8 cellular contexts compared by ENCODE assay signal in the genomic region with DNA sequence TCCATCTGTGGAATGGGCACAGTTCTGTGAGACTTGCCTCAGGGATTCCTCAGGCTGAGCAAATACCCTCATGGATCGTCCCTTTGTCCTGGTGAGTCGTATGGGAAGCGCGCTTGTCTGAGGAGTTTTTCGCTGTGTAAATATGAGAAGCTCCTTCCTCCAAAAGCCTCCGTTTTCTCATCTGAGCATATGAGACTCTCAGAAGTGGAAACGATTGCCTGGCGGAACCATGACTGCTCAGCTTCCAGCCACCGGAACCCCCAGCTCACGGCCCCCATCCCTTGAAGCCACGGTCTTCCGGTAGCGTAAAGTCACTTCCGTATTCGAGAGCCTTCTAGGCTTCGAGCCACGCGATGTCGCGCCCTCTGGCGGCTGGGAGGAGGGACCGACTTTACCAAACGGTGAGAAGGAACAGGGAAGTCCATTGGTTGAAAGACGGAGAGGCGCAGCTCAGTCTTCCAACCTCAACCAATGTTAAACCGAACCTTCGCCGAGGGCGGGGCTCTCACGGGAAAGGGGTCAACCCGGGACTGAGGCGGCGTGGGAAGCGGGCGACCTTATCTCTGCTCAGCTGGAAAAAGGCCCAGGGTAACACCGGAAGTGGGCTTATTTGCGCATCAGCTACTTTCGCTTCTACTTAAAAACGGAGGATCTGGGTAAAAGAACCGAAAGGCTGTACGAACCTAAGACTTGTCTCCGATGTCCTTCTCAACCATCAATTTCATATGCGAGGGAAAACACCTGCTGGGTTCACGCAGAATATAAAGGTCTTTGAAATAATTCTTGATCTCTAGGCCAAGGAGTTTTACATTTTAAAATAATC. TPM values are rescaled to one million over a fixed set of nuclear protein-coding genes. Genes with fewer than 3 reads are reported as not detected.
DNase-seq lines count a peak whose midpoint lies in the region; ATAC-seq and TF ChIP-seq lines count a peak whose summit lies in the region.

No MANE protein-coding gene starts in this region.

- no peaks in the 10 kb centered on the region for H3K27me3 Mint-ChIP-seq in activated B cell treated with CpG ODN at 0.5 μM for 24 hours

- WGBS in spleen, 5 donors: 0 to 1% (median 0%) methylated on average over 30 to 44 of the region's 44 CpGs

- H3K4me1 Mint-ChIP-seq in activated B cell treated with CpG ODN at 0.5 μM for 24 hours: peaks cover 25% of the 10 kb centered on the region

- peak; percentile 97 for ATAC-seq in GM18909 (IDR thresholded peaks at IDR 0.05; ENCODE audit: poor library complexity, unreplicated experiment)
- ATAC-seq in HG03175 (IDR thresholded peaks at IDR 0.05; ENCODE audit: unreplicated experiment): peak; percentile 94
- ATAC-seq in activated B cell treated with CpG ODN at 0.5 μM for 24 hours (ENCODE audit: low read depth): peak; percentile 98

- DNase-seq in AG09319 (ENCODE audit: extremely low read depth, low read depth) (peak; percentile 98), NCI-H2227 treated with DMSO at 0.1 percent for 48 hours (lab: John Stamatoyannopoulos, UW) (peak; percentile 99), activated B cell treated with CpG ODN at 0.5 μM for 24 hours (peak; percentile 93), inferior parietal cortex (ENCODE audit: extremely low spot score) (peak; percentile 99), spleen (peak; percentile 100)
- peak; percentile 99 for DNase-seq in central memory CD4-positive, alpha-beta T cell

- TF ChIP-seq POLR2A in spleen (IDR thresholded peaks at IDR 0.05): peak in 1 of 3 donors; percentile 48

- peak overlapping the region; percentile 42 to 85 (median 57) for H3K4me3 ChIP-seq in spleen

- H3K9me3 Mint-ChIP-seq in activated B cell treated with CpG ODN at 0.5 μM for 24 hours: peaks cover 4% of the 10 kb centered on the region

- H3K4me1 ChIP-seq in spleen: peaks cover 9 to 61% (median 27%) of the 10 kb centered on the region in 6 donors

- H3K27ac ChIP-seq in spleen: peak overlapping the region; percentile 86 to 93 (median 91)

- TF ChIP-seq CTCF in AG09319 (IDR thresholded peaks at IDR 0.05; ENCODE audit: low read depth, low read length): peak; percentile 97
- no peak for TF ChIP-seq CTCF in activated B cell treated with CpG ODN at 0.5 μM for 24 hours (IDR thresholded peaks at IDR 0.05)
- peak; percentile 94 to 99 (median 98) for TF ChIP-seq CTCF in spleen (IDR thresholded peaks at IDR 0.05 in 8 of 11, conservative IDR thresholded peaks at IDR 0.05 in 3 of 11)

- no peaks in the 10 kb centered on the region for H3K9me3 ChIP-seq in spleen

- intact Hi-C loops in activated B cell treated with CpG ODN at 0.5 μM for 24 hours (cut with micrococcal nuclease) (loop anchor here (1.0 kb wide), 9 partner anchors 46 to 477 kb away; a partner anchor contains a TSS), spleen (cut with DNase I; ENCODE audit: low total_unique reads) (no loop called here)

- peaks cover 13% of the 10 kb centered on the region for H3K36me3 Mint-ChIP-seq in activated B cell treated with CpG ODN at 0.5 μM for 24 hours (ENCODE audit: low read depth)

- H3K27me3 ChIP-seq in spleen (replicated peaks in 1 of 7): no peaks in the 10 kb centered on the region

- peak overlapping the region; percentile 93 for H3K4me3 Mint-ChIP-seq in activated B cell treated with CpG ODN at 0.5 μM for 24 hours

- CTCF ChIA-PET in activated B cell treated with CpG ODN at 0.5 μM for 24 hours (lab: Charles Lee): interaction anchor here (0.8 to 1.6 kb wide), 9 partner anchors 9 to 171 kb away, joined by 3 to 9 read pairs (median 4); a partner anchor contains a TSS

- H3K27ac Mint-ChIP-seq in activated B cell treated with CpG ODN at 0.5 μM for 24 hours: peak overlapping the region; percentile 92

- no peaks in the 10 kb centered on the region for H3K36me3 ChIP-seq in spleen

- POLR2A ChIA-PET in activated B cell treated with CpG ODN at 0.5 μM for 24 hours (lab: Charles Lee): interaction anchor here (0.6 to 3.4 kb wide), 24 partner anchors 9 to 1113 kb away, joined by 3 to 54 read pairs (median 4); a partner anchor contains a TSS

RNA-seq across cellular contexts. Expression of a gene that starts 46.3 kb away (rescaled TPM):
- total RNA-seq in activated B cell treated with CpG ODN at 0.5 μM for 24 hours (0.82 and 0.93 TPM in 2 replicates), spleen (1 to 10 TPM; 2.8 to 8.3 (median 4.4) TPM)
- polyA plus RNA-seq in spleen: 1 to 10 TPM; 1.4 to 2.0 (median 1.5) TPM

RNA-seq across cellular contexts. Expression of a gene that starts 54.6 kb away (rescaled TPM):
- total RNA-seq in activated B cell treated with CpG ODN at 0.5 μM for 24 hours (10.1 and 10.9 TPM in 2 replicates), spleen (10 to 100 TPM in 4 of 7 donors, 1 to 10 TPM in 3; 8.0 to 16.1 (median 10.2) TPM)
- polyA plus RNA-seq in spleen: 1 to 10 TPM; 2.5 to 3.9 (median 3.7) TPM

Comparison
In these comparisons a context has a peak if more than half of its experiments do, and no peak if none do; other contexts are left out.
1. Peak in every context shown above with its lines: DNase-seq, ATAC-seq, H3K4me3 ChIP-seq and H3K27ac ChIP-seq.